ENCODE assay signal across 20 cellular contexts in genomic region chr9:131292937-131293336, GRCh38. TPM values are rescaled to one million over a fixed set of nuclear protein-coding genes. Genes with fewer than 3 reads are reported as not detected.
A peak's percentile ranks its signal among the peaks of the same experiment; 100 is the strongest.
DNase-seq lines count a peak whose midpoint lies in the region; ATAC-seq and TF ChIP-seq lines count a peak whose summit lies in the region.
"Had no signal": no experiment of that assay in that cellular context is flagged by ENCODE, and none has a peak within 500 bp of the region (broad histone marks: within the 10 kb centered on the region; RNA-seq: fewer than 3 reads in every experiment).

No MANE protein-coding gene starts in this region.

- peaks cover 89% of the 10 kb centered on the region for H3K4me1 ChIP-seq in left ventricle myocardium inferior
- peaks cover 2% of the 10 kb centered on the region for H3K4me1 ChIP-seq in right cardiac atrium (ENCODE audit: control insufficient read depth, insufficient read depth, low read length)
- peaks cover 69 to 83% of the 10 kb centered on the region in 2 donors for H3K4me1 ChIP-seq in gastrocnemius medialis
- H3K4me1 ChIP-seq: Caco-2, HAP-1 had no signal

- in situ Hi-C loops in gastrocnemius medialis (cut with MboI; ENCODE audit: low sequenced_read_pairs in 4 of 4), result no loop called here

- 85% methylated on average over 10 of the region's 10 CpGs for WGBS in right cardiac atrium

- H3K4me3 Mint-ChIP-seq in natural killer cell treated with Interleukin-12 subunit alpha and Interleukin-12 subunit beta and Interleukin-15 and Interleukin-18, amount 100 ng/mL, for 72 hours, result no peak overlapping the region
- H3K4me3 Mint-ChIP-seq: B cell; CD4-positive, CD25-positive, alpha-beta regulatory T cell; CD8-positive, alpha-beta T cell; HFFc6 had no signal

- H3K27ac ChIP-seq in left ventricle myocardium inferior (replicated peaks), result peak overlapping the region; percentile 96
- H3K27ac ChIP-seq in right cardiac atrium (ENCODE audit: low read length), result peak overlapping the region; percentile 46
- H3K27ac ChIP-seq in gastrocnemius medialis, result peak overlapping the region; percentile 96 to 100 (median 98)
- H3K27ac ChIP-seq: 22Rv1, BLaER1, C4-2B had no signal

- H3K27ac Mint-ChIP-seq in natural killer cell treated with Interleukin-12 subunit alpha and Interleukin-12 subunit beta and Interleukin-15 and Interleukin-18, amount 100 ng/mL, for 72 hours, result no peak overlapping the region
- H3K27ac Mint-ChIP-seq: B cell; CD4-positive, CD25-positive, alpha-beta regulatory T cell; CD8-positive, alpha-beta T cell; HFFc6 had no signal

- intact Hi-C loops in Right ventricle myocardium inferior (cut with DNase I), result loop anchor here (5.0 kb wide), 1 partner anchor 39 kb away; no protein-coding TSS in a partner anchor
- intact Hi-C loops in left cardiac atrium (cut with DNase I), result no loop called here
- intact Hi-C loops in left ventricle myocardium inferior (cut with micrococcal nuclease), result no loop called here
- intact Hi-C loops in cardiac septum (cut with DNase I), result no loop called here
- intact Hi-C loops in right cardiac atrium (cut with DNase I), result no loop called here
- intact Hi-C loops in gastrocnemius medialis (cut with DNase I; ENCODE audit: low total_unique reads), result no loop called here

- H3K27me3 ChIP-seq in left ventricle myocardium inferior (ENCODE audit: low read depth) (no peaks in the 10 kb centered on the region), right cardiac atrium (ENCODE audit: control insufficient read depth, insufficient read depth) (no peaks in the 10 kb centered on the region), gastrocnemius medialis (no peaks in the 10 kb centered on the region)
- H3K27me3 ChIP-seq: BLaER1 had no signal

- H3K9me3 Mint-ChIP-seq in natural killer cell treated with Interleukin-12 subunit alpha and Interleukin-12 subunit beta and Interleukin-15 and Interleukin-18, amount 100 ng/mL, for 72 hours, result no peaks in the 10 kb centered on the region
- H3K9me3 Mint-ChIP-seq: CD4-positive, CD25-positive, alpha-beta regulatory T cell; CD8-positive, alpha-beta T cell; HFFc6 had no signal

- no peak for TF ChIP-seq CTCF in left ventricle myocardium inferior (IDR thresholded peaks at IDR 0.05; ENCODE audit: borderline replicate concordance)
- no peak for TF ChIP-seq CTCF in gastrocnemius medialis (IDR thresholded peaks at IDR 0.05 in 4 of 5, conservative IDR thresholded peaks at IDR 0.05 in 1 of 5)

- ATAC-seq in Right ventricle myocardium inferior (no peak), left cardiac atrium (no peak), right cardiac atrium (no peak), gastrocnemius medialis (no peak), HG02884 (IDR thresholded peaks at IDR 0.05; ENCODE audit: unreplicated experiment) (no peak)
- no peak for ATAC-seq in natural killer cell treated with Interleukin-12 subunit alpha and Interleukin-12 subunit beta and Interleukin-15 and Interleukin-18, amount 100 ng/mL, for 72 hours
- ATAC-seq: CD8-positive, alpha-beta T cell had no signal

- no peaks in the 10 kb centered on the region for H3K36me3 Mint-ChIP-seq in natural killer cell treated with Interleukin-12 subunit alpha and Interleukin-12 subunit beta and Interleukin-15 and Interleukin-18, amount 100 ng/mL, for 72 hours
- H3K36me3 Mint-ChIP-seq: CD4-positive, CD25-positive, alpha-beta regulatory T cell; CD8-positive, alpha-beta T cell had no signal

- no peaks in the 10 kb centered on the region for H3K9me3 ChIP-seq in left ventricle myocardium inferior (replicated peaks)
- no peaks in the 10 kb centered on the region for H3K9me3 ChIP-seq in right cardiac atrium (ENCODE audit: control insufficient read depth, low read length)
- H3K9me3 ChIP-seq in gastrocnemius medialis, result no peaks in the 10 kb centered on the region
- H3K9me3 ChIP-seq: BLaER1, Caco-2, HAP-1 had no signal

- H3K4me1 Mint-ChIP-seq in natural killer cell treated with Interleukin-12 subunit alpha and Interleukin-12 subunit beta and Interleukin-15 and Interleukin-18, amount 100 ng/mL, for 72 hours (ENCODE audit: low read depth in 2 of 2), result peaks cover 0 to 4% of the 10 kb centered on the region in 2 donors

- DNase-seq in Right ventricle myocardium inferior (ENCODE audit: missing footprints) (peak; percentile 43), left cardiac atrium (no peak), left ventricle myocardium inferior (no peak), cardiac septum (ENCODE audit: low spot score) (no peak), right cardiac atrium (no peak), gastrocnemius medialis (no peak)
- no peak for DNase-seq in natural killer cell treated with Interleukin-12 subunit alpha and Interleukin-12 subunit beta and Interleukin-15 and Interleukin-18, amount 100 ng/mL, for 72 hours (ENCODE audit: low spot score)
- DNase-seq: Caco-2; CD4-positive, CD25-positive, alpha-beta regulatory T cell; CD8-positive, alpha-beta T cell; DMS153; DND-41; GOT3; HFFc6 had no signal

- peaks cover 19% of the 10 kb centered on the region for H3K36me3 ChIP-seq in left ventricle myocardium inferior
- no peaks in the 10 kb centered on the region for H3K36me3 ChIP-seq in gastrocnemius medialis
- H3K36me3 ChIP-seq: BLaER1, HAP-1 had no signal

- TF ChIP-seq POLR2A in gastrocnemius medialis (IDR thresholded peaks at IDR 0.05), result no peak

- H3K4me3 ChIP-seq in left ventricle myocardium inferior, result peak overlapping the region; percentile 86
- H3K4me3 ChIP-seq in right cardiac atrium (ENCODE audit: low read length), result no peak overlapping the region
- H3K4me3 ChIP-seq in gastrocnemius medialis, result no peak overlapping the region
- H3K4me3 ChIP-seq: BLaER1, HAP-1 had no signal

- H3K27me3 Mint-ChIP-seq in natural killer cell treated with Interleukin-12 subunit alpha and Interleukin-12 subunit beta and Interleukin-15 and Interleukin-18, amount 100 ng/mL, for 72 hours, result no peaks in the 10 kb centered on the region
- H3K27me3 Mint-ChIP-seq: B cell; CD4-positive, CD25-positive, alpha-beta regulatory T cell had no signal

RNA-seq across cellular contexts. Expression of gene PLPP7, which starts 3.4 kb away (rescaled TPM):
- total RNA-seq in Right ventricle myocardium inferior (107 TPM), left cardiac atrium (100 to 1,000 TPM in 1 of 2 donors, 10 to 100 TPM in 1; 82.7 to 108 TPM), left ventricle myocardium inferior (120 TPM), cardiac septum (78.7 TPM), right cardiac atrium (100 to 1,000 TPM in 3 of 4 donors, 10 to 100 TPM in 1; 96.3 to 126 (median 106) TPM), gastrocnemius medialis (100 to 1,000 TPM; 110 to 395 (median 184) TPM)
- 160 TPM for polyA plus RNA-seq in right cardiac atrium
- under 1 TPM in 1 of 2 donors, not detected in 1; 0.74 TPM for total RNA-seq in natural killer cell treated with Interleukin-12 subunit alpha and Interleukin-12 subunit beta and Interleukin-15 and Interleukin-18, amount 100 ng/mL, for 72 hours
- total RNA-seq: CD4-positive, CD25-positive, alpha-beta regulatory T cell; CD8-positive, alpha-beta T cell had no signal
- polyA plus RNA-seq: CD4-positive, CD25-positive, alpha-beta regulatory T cell had no signal

RNA-seq across cellular contexts. Expression of gene FAM78A, which starts 16.6 kb away (rescaled TPM):
- total RNA-seq in Right ventricle myocardium inferior (62.9 TPM), left cardiac atrium (10 to 100 TPM; 50.4 to 60.5 TPM), left ventricle myocardium inferior (47.3 TPM), cardiac septum (27.2 TPM), right cardiac atrium (10 to 100 TPM; 37.9 to 63.8 (median 53.9) TPM), gastrocnemius medialis (10 to 100 TPM in 2 of 4 donors, 1 to 10 TPM in 2; 3.6 to 16.0 (median 10.1) TPM)
- 50.7 TPM for polyA plus RNA-seq in right cardiac atrium
- 10 to 100 TPM; 46.2 to 53.3 TPM for total RNA-seq in natural killer cell treated with Interleukin-12 subunit alpha and Interleukin-12 subunit beta and Interleukin-15 and Interleukin-18, amount 100 ng/mL, for 72 hours

Comparison
In these comparisons a context has a peak if more than half of its experiments do, and no peak if none do; other contexts are left out.
1. H3K27ac ChIP-seq: peak in every context shown above with its lines; median percentile 98 in gastrocnemius medialis; 96 in left ventricle myocardium inferior; 46 in right cardiac atrium.
2. RNA of gene PLPP7, which starts 3.4 kb away (total RNA-seq): 110 to 395 TPM in gastrocnemius medialis, 120 TPM in left ventricle myocardium inferior (single experiment), 96.3 to 126 TPM in right cardiac atrium, 82.7 to 108 TPM in left cardiac atrium, 107 TPM in Right ventricle myocardium inferior (single experiment) and 78.7 TPM in cardiac septum (single experiment); 0.74 TPM in natural killer cell treated with Interleukin-12 subunit alpha and Interleukin-12 subunit beta and Interleukin-15 and Interleukin-18, amount 100 ng/mL, for 72 hours; every median in the first group is over 10 times any median in the second.